ENCODE assay signal across 9 cellular contexts in genomic region chr1:240691521-240692338, GRCh38.
DNase-seq lines count a peak whose midpoint lies in the region; ATAC-seq, FAIRE-seq and TF ChIP-seq lines count a peak whose summit lies in the region.
"Had no signal": no experiment of that assay in that cellular context is flagged by ENCODE, and none has a peak within 500 bp of the region (broad histone marks: within the 10 kb centered on the region; RNA-seq: fewer than 3 reads in every experiment).

No MANE protein-coding gene starts in this region.

- H3K9me3 ChIP-seq in GM23248 (ENCODE audit: low read depth), result no peaks in the 10 kb centered on the region
- no peaks in the 10 kb centered on the region for H3K9me3 ChIP-seq in pancreas
- H3K9me3 ChIP-seq in small intestine (ENCODE audit: control insufficient read depth, low read depth), result no peaks in the 10 kb centered on the region
- H3K9me3 ChIP-seq: ascending aorta had no signal

- no peaks in the 10 kb centered on the region for H3K36me3 ChIP-seq in GM23248 (ENCODE audit: low read depth)
- H3K36me3 ChIP-seq in pancreas, result no peaks in the 10 kb centered on the region
- H3K36me3 ChIP-seq in small intestine (ENCODE audit: control insufficient read depth in 2 of 2, insufficient read depth in 2 of 2, low read length in 2 of 2), result no peaks in the 10 kb centered on the region
- H3K36me3 ChIP-seq: ascending aorta had no signal

- 39 to 40% methylated on average over 11 of the region's 11 CpGs for WGBS in GM23248 (ENCODE audit: low coverage in 1 of 2, low lambda C conversion rate in 2 of 2, missing lambda C conversion rate in 2 of 2), 2 experiments
- WGBS in pancreas, 2 donors, result 34 to 37% methylated on average over 11 of the region's 11 CpGs
- 50 to 57% (median 50%) methylated on average over 11 of the region's 11 CpGs for WGBS in small intestine, 3 donors

- in situ Hi-C loops in GM23248 (cut with MboI), result loop anchor here (10.0 to 25.0 kb wide), 2 partner anchors 497 to 654 kb away; no protein-coding TSS in a partner anchor

- no peak overlapping the region for H3K9ac ChIP-seq in GM23248

- no peak overlapping the region for H3K4me3 ChIP-seq in GM23248
- no peak overlapping the region for H3K4me3 ChIP-seq in pancreas
- no peak overlapping the region for H3K4me3 ChIP-seq in small intestine (ENCODE audit: low read depth in 1 of 2, low read length in 2 of 2)
- H3K4me3 ChIP-seq: ascending aorta had no signal

- H4K20me1 ChIP-seq in GM23248 (ENCODE audit: insufficient read depth), result no peaks in the 10 kb centered on the region

- H3K27me3 ChIP-seq in GM23248 (replicated peaks; ENCODE audit: insufficient read depth) (no peaks in the 10 kb centered on the region), pancreas (no peaks in the 10 kb centered on the region), small intestine (ENCODE audit: control insufficient read depth in 2 of 2, insufficient read depth in 2 of 2, low read length in 2 of 2) (peaks cover 0 to 2% of the 10 kb centered on the region in 2 donors)
- H3K27me3 ChIP-seq: ascending aorta had no signal

- H3F3A ChIP-seq in GM23248 (ENCODE audit: insufficient read depth), result no peaks in the 10 kb centered on the region

- peak in 1 of 4 donors; percentile 11 for TF ChIP-seq CTCF in pancreas (IDR thresholded peaks at IDR 0.05)

- peak overlapping the region; percentile 55; the same call in 1 of the 2 replicates for H2AFZ ChIP-seq in GM23248

- H3K9me2 ChIP-seq in GM23248 (ENCODE audit: insufficient read depth), result no peaks in the 10 kb centered on the region

- peak overlapping the region; percentile 37 for H3K4me2 ChIP-seq in GM23248 (ENCODE audit: unreplicated experiment)

- peak; percentile 63 for DNase-seq in AG08396 (ENCODE audit: low spot score)
- DNase-seq in GM23248, result peak; percentile 85
- peak; percentile 28 for DNase-seq in RKO (ENCODE audit: low spot score)
- DNase-seq in fibroblast of peridontal ligament (ENCODE audit: extremely low read depth), result peak; percentile 85
- peak in 1 of 6 donors; percentile 15 for DNase-seq in pancreas
- no peak for DNase-seq in NAMALWA (ENCODE audit: low spot score)
- no peak for DNase-seq in small intestine

- no peak overlapping the region for H3K27ac ChIP-seq in GM23248
- no peak overlapping the region for H3K27ac ChIP-seq in pancreas
- no peak overlapping the region for H3K27ac ChIP-seq in small intestine (ENCODE audit: low read depth in 1 of 2, low read length in 1 of 2)
- H3K27ac ChIP-seq: ascending aorta had no signal

- no peak for FAIRE-seq in pancreas (lab: Jason Lieb, UNC)
- FAIRE-seq in small intestine (lab: Jason Lieb, UNC), result no peak

- no peaks in the 10 kb centered on the region for H3K79me2 ChIP-seq in GM23248 (ENCODE audit: insufficient read depth)

- intact Hi-C loops in pancreas (cut with DNase I), result no loop called here

- ATAC-seq in pancreas (peak in 3 of 4 donors; percentile 35 to 68 (median 67)), HG02678 (IDR thresholded peaks at IDR 0.05; ENCODE audit: unreplicated experiment) (no peak)

- peaks cover 8% of the 10 kb centered on the region for H3K4me1 ChIP-seq in GM23248 (ENCODE audit: insufficient read depth)
- H3K4me1 ChIP-seq in pancreas, result no peaks in the 10 kb centered on the region
- H3K4me1 ChIP-seq in small intestine (ENCODE audit: control insufficient read depth in 2 of 2, insufficient read depth in 1 of 2, low read depth in 1 of 2, low read length in 1 of 2), result no peaks in the 10 kb centered on the region
- H3K4me1 ChIP-seq: ascending aorta had no signal

Comparison
In these comparisons a context has a peak if more than half of its experiments do, and no peak if none do; other contexts are left out.
1. DNase-seq: peak in AG08396 (single experiment), GM23248 (single experiment), RKO (single experiment) and fibroblast of peridontal ligament (single experiment); none in NAMALWA (single experiment) and small intestine (single experiment).